8 cellular contexts compared by ENCODE assay signal in the genomic region with DNA sequence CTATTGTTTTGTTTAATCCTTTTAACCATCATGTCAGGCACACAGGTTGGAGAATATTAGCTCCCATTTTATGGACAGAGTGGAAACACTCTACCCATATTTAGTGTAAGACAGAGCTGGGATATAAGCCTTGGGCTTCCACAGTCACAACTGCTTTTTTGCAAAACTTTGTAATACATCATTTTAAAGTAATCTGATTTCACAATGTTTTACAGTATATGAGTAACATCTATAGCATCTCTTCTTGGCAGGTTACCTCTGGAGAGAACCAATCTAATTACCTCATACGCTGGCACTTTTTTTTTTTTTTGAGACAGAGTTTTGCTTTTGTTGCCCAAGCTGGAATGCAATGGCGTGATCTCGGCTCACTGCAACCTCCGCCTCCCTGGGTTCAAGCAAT. TPM values are rescaled to one million over a fixed set of nuclear protein-coding genes. Genes with fewer than 3 reads are reported as not detected.
DNase-seq lines count a peak whose midpoint lies in the region; TF ChIP-seq lines count a peak whose summit lies in the region.
"Not testable (repeated sequence)": the region's sequence is repeated elsewhere in the genome, so short reads cannot be mapped to it uniquely, and the experiment has no call there.

No MANE protein-coding gene starts in this region.

- H3K27ac ChIP-seq in trophoblast cell (ENCODE audit: low read depth, low read length) = not testable (repeated sequence)

- H2BK12ac ChIP-seq in trophoblast cell (ENCODE audit: low read length) = not testable (repeated sequence)

- H3K4me2 ChIP-seq in trophoblast cell (ENCODE audit: low read length) = not testable (repeated sequence)

- H2AFZ ChIP-seq in trophoblast cell (ENCODE audit: insufficient read depth, low read length, poor library complexity) = not testable (repeated sequence)

- not testable (repeated sequence) for H3K27me3 ChIP-seq in trophoblast cell (ENCODE audit: insufficient read depth, low read length)

- H3K79me2 ChIP-seq in trophoblast cell (ENCODE audit: control insufficient read depth, insufficient read depth, low read length, poor library complexity) = not testable (repeated sequence)

- not testable (repeated sequence) for H3K4me3 ChIP-seq in epithelial cell of esophagus (ENCODE audit: low read length); fibroblast of the aortic adventitia (ENCODE audit: low read depth, low read length); trophoblast cell (ENCODE audit: low read depth, low read length)

- not testable (repeated sequence) for H3K14ac ChIP-seq in trophoblast cell (ENCODE audit: low read length)

- not testable (repeated sequence) for H3K9me3 ChIP-seq in trophoblast cell (ENCODE audit: insufficient read depth, low read depth, low read length)

- H3K9ac ChIP-seq in trophoblast cell (ENCODE audit: low read length) = not testable (repeated sequence)

- not testable (repeated sequence) for H2AK5ac ChIP-seq in trophoblast cell (ENCODE audit: low read length)

- peaks cover 10 to 14% of the 10 kb centered on the region in 2 experiments for H3K36me3 ChIP-seq in trophoblast cell (ENCODE audit: control insufficient read depth in 1 of 2, insufficient read depth in 2 of 2, low read length in 2 of 2)

- WGBS in trophoblast cell (ENCODE audit: extremely low coverage, insufficient coverage, insufficient read length) = no CpG with 5 or more reads among the region's 4 CpGs

- not testable (repeated sequence) for H2BK5ac ChIP-seq in trophoblast cell (ENCODE audit: low read depth, low read length, poor library complexity)

- H3K18ac ChIP-seq in trophoblast cell (ENCODE audit: low read length) = not testable (repeated sequence)

- not testable (repeated sequence) for H3K23ac ChIP-seq in trophoblast cell (ENCODE audit: low read length)

- not testable (repeated sequence) for H4K8ac ChIP-seq in trophoblast cell (ENCODE audit: low read depth, low read length)

- H3K4ac ChIP-seq in trophoblast cell (ENCODE audit: low read depth, low read length) = not testable (repeated sequence)

- DNase-seq in A172 (ENCODE audit: low spot score) = peak; percentile 56
- DNase-seq in EL = peak; percentile 81
- DNase-seq in HT1080 (ENCODE audit: low read depth) = peak; percentile 43
- peak; percentile 25 for DNase-seq in RPMI7951 (ENCODE audit: low read depth)
- DNase-seq in astrocyte of the hippocampus (ENCODE audit: low read depth, low spot score) = peak; percentile 12
- DNase-seq in epithelial cell of esophagus (ENCODE audit: low read depth) = peak; percentile 67
- peak; percentile 85 for DNase-seq in fibroblast of the aortic adventitia (ENCODE audit: low read depth)
- peak; percentile 47 to 82 for DNase-seq in trophoblast cell

- H2BK120ac ChIP-seq in trophoblast cell (ENCODE audit: insufficient read depth, low read length, poor library complexity) = not testable (repeated sequence)

- H4K12ac ChIP-seq in trophoblast cell (ENCODE audit: low read depth, low read length) = not testable (repeated sequence)

- H4K91ac ChIP-seq in trophoblast cell (ENCODE audit: low read depth, low read length) = not testable (repeated sequence)

- not testable (repeated sequence) for H3K79me1 ChIP-seq in trophoblast cell (ENCODE audit: low read length)

- TF ChIP-seq CTCF in epithelial cell of esophagus (IDR thresholded peaks at IDR 0.05; ENCODE audit: insufficient read depth, low read depth, low read length, missing control alignments); fibroblast of the aortic adventitia (IDR thresholded peaks at IDR 0.05; ENCODE audit: insufficient read depth, low read length): not testable (repeated sequence)

- not testable (repeated sequence) for H3K4me1 ChIP-seq in trophoblast cell (ENCODE audit: control insufficient read depth in 1 of 2, insufficient read depth in 2 of 2, low read length in 2 of 2)

RNA-seq across cellular contexts. Expression of a gene that starts 12.1 kb away (rescaled TPM):
- 65.1 and 66.9 TPM in 2 replicates for total RNA-seq in A172 (2014; rRNA removed; shearing (Covaris generic))
- 49.6 and 65.5 TPM in 2 replicates for total RNA-seq in HT1080 (2014; rRNA removed; shearing (Covaris generic))
- polyA plus RNA-seq in HT1080 (2015; cell fraction: cytosol; rRNA removed) = 65.7 and 95.8 TPM in 2 replicates
- polyA plus RNA-seq in HT1080 (2015; cell fraction: nucleus; rRNA removed) = 82.8 and 89.4 TPM in 2 replicates
- 70.2 and 91.7 TPM in 2 replicates for total RNA-seq in RPMI7951 (2014; rRNA removed; shearing (Covaris generic))
- total RNA-seq in fibroblast of the aortic adventitia (ENCODE audit: low replicate concordance) = 59.9 and 86.7 TPM in 2 replicates
- polyA plus RNA-seq in trophoblast cell (2013) = 143 and 144 TPM in 2 replicates

Comparison
In these comparisons a context has a peak if more than half of its experiments do, and no peak if none do; other contexts are left out.
1. DNase-seq: peak in every context shown above with its lines; median percentile 85 in fibroblast of the aortic adventitia; 81 in EL; 67 in epithelial cell of esophagus; 64 in trophoblast cell; 56 in A172; 43 in HT1080; 25 in RPMI7951; 12 in astrocyte of the hippocampus.